28 cellular contexts compared by ENCODE assay signal in the genomic region with DNA sequence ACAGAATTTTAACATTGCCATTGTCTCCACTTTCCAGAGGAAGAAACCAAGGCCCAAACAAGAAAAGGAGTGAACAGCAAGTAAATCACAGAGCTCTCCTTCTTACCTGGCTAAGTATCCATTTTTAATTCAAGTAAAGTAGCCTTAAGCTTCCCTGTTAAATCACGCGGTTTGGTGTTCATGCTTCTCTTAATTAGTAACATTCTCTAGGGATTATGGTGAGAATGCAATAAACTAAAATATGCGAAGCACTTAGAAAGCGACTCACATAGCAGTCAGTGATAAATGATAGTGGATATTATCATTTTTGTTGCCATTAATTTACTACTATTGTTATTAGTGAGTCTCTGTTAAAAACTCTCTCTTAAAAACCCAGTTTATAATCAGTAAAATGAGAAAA.
"Had no signal": no experiment of that assay in that cellular context is flagged by ENCODE, and none has a peak within 500 bp of the region (broad histone marks: within the 10 kb centered on the region; RNA-seq: fewer than 3 reads in every experiment).

No MANE protein-coding gene starts in this region.

- H3K4me2 ChIP-seq: hepatocyte, neural progenitor cell had no signal

- H3K27ac Mint-ChIP-seq: endodermal cell; naive thymus-derived CD4-positive, alpha-beta T cell; neural progenitor cell; progenitor cell of endocrine pancreas; stimulated activated memory B cell treated with anti-CD40 and anti-IgM and Interleukin-4, amounts not matched to agents 10 μg/mL and 1 μg/mL and 100 μg/mL, for 72 hours; type B pancreatic cell had no signal

- H3K27me3 ChIP-seq: dorsolateral prefrontal cortex, gastrocnemius medialis, heart left ventricle, hepatocyte, left lung, neural progenitor cell, right atrium auricular region, sigmoid colon, spleen, testis, tibial artery had no signal

- H3K36me3 ChIP-seq: gastrocnemius medialis, heart left ventricle, left lung, neural progenitor cell, right atrium auricular region, sigmoid colon, spleen, tibial artery had no signal

- H3K4me1 Mint-ChIP-seq: naive thymus-derived CD4-positive, alpha-beta T cell; nephron; stimulated activated memory B cell treated with anti-CD40 and anti-IgM and Interleukin-4, amounts not matched to agents 10 μg/mL and 1 μg/mL and 100 μg/mL, for 72 hours had no signal

- DNase-seq: dorsolateral prefrontal cortex; effector CD4-positive, alpha-beta T cell; endodermal cell; foreskin fibroblast; gastrocnemius medialis; heart left ventricle; left cardiac atrium; left lung; mesenchymal stem cell; midbrain; naive thymus-derived CD4-positive, alpha-beta T cell; sigmoid colon; spleen; stimulated activated CD4-positive, alpha-beta T cell treated with anti-CD3 and anti-CD28 coated beads, Interleukin-4, amount 100 ng/mL, for 4 hours; stimulated activated naive CD8-positive, alpha-beta T cell treated with anti-CD3 and anti-CD28 coated beads, Interleukin-15, Interleukin-2, amounts not matched to agents 100 U/mL and 50 U/mL, for 24 hours; substantia nigra; testis; tibial artery had no signal

- H3K27ac ChIP-seq: dorsolateral prefrontal cortex, epithelial cell of prostate, gastrocnemius medialis, heart left ventricle, hepatocyte, left lung, neural progenitor cell, parathyroid adenoma, right atrium auricular region, sigmoid colon, spleen, testis, tibial artery had no signal

- H3K4me3 Mint-ChIP-seq: endodermal cell; naive thymus-derived CD4-positive, alpha-beta T cell; nephron; neural progenitor cell; stimulated activated memory B cell treated with anti-CD40 and anti-IgM and Interleukin-4, amounts not matched to agents 10 μg/mL and 1 μg/mL and 100 μg/mL, for 72 hours; type B pancreatic cell had no signal

- ATAC-seq: esophagus mucosa; gastrocnemius medialis; heart left ventricle; left cardiac atrium; left lung; naive thymus-derived CD4-positive, alpha-beta T cell; stimulated activated memory B cell treated with anti-CD40 and anti-IgM and Interleukin-4, amounts not matched to agents 10 μg/mL and 1 μg/mL and 100 μg/mL, for 72 hours; stimulated activated naive CD8-positive, alpha-beta T cell treated with anti-CD3 and anti-CD28 coated beads, Interleukin-15, Interleukin-2, amounts not matched to agents 100 U/mL and 50 U/mL, for 24 hours had no signal

- H3K9me3 Mint-ChIP-seq: type B pancreatic cell had no signal

- H3K27me3 Mint-ChIP-seq: naive thymus-derived CD4-positive, alpha-beta T cell; progenitor cell of endocrine pancreas; stimulated activated memory B cell treated with anti-CD40 and anti-IgM and Interleukin-4, amounts not matched to agents 10 μg/mL and 1 μg/mL and 100 μg/mL, for 72 hours; type B pancreatic cell had no signal

- H3K4me1 ChIP-seq: gastrocnemius medialis, heart left ventricle, left lung, neural progenitor cell, parathyroid adenoma, right atrium auricular region, spleen, testis, tibial artery had no signal

- H3K79me2 ChIP-seq: hepatocyte, parathyroid adenoma had no signal

- H3K9ac ChIP-seq: neural progenitor cell, parathyroid adenoma had no signal

- H3K36me3 Mint-ChIP-seq: naive thymus-derived CD4-positive, alpha-beta T cell; neural progenitor cell; stimulated activated memory B cell treated with anti-CD40 and anti-IgM and Interleukin-4, amounts not matched to agents 10 μg/mL and 1 μg/mL and 100 μg/mL, for 72 hours; type B pancreatic cell had no signal

- H3K4me3 ChIP-seq: dorsolateral prefrontal cortex, gastrocnemius medialis, heart left ventricle, hepatocyte, left lung, neural progenitor cell, right atrium auricular region, sigmoid colon, spleen, testis, tibial artery had no signal
